1 cellular context compared by ENCODE assay signal in genomic region chr5:132064140-132064539, GRCh38.
TF ChIP-seq lines count a peak whose summit lies in the region.

No MANE protein-coding gene starts in this region.

TF ChIP-seq in H1, 55 proteins besides CTCF, POLR2A, EP300 and RAD21:
- no peak for TF ChIP-seq SIN3A (conservative IDR thresholded peaks at IDR 0.05 in 1 of 2, IDR thresholded peaks at IDR 0.05 in 1 of 2; ENCODE audit: low read depth in 1 of 2, low read length in 2 of 2)
- no peak for TF ChIP-seq TCF12 (IDR thresholded peaks at IDR 0.05; ENCODE audit: low read depth, low read length)
